24 cellular contexts compared by ENCODE assay signal in genomic region chr15:37856109-37856508, GRCh38.
DNase-seq lines count a peak whose midpoint lies in the region; ATAC-seq, FAIRE-seq and TF ChIP-seq lines count a peak whose summit lies in the region.
"Had no signal": no experiment of that assay in that cellular context is flagged by ENCODE, and none has a peak within 500 bp of the region (broad histone marks: within the 10 kb centered on the region; RNA-seq: fewer than 3 reads in every experiment).

No MANE protein-coding gene starts in this region.

- no peak overlapping the region for H2BK12ac ChIP-seq in H1 (ENCODE audit: low read depth, low read length)

- intact Hi-C loops in HepG2 (cut with micrococcal nuclease; ENCODE audit: unreplicated experiment), result no loop called here
- intact Hi-C loops in right lobe of liver (cut with DNase I), result no loop called here

- H3K9ac ChIP-seq in HepG2 (ENCODE audit: insufficient read depth, low read depth, low read length) (no peak overlapping the region), Karpas-422 (ENCODE audit: low read length) (no peak overlapping the region), H1 (replicated peaks in 1 of 4; ENCODE audit: extremely low read depth in 1 of 4, low read depth in 3 of 4, low read length in 3 of 4) (no peak overlapping the region)
- H3K9ac ChIP-seq: BLaER1 had no signal

- no peak overlapping the region for H2BK20ac ChIP-seq in H1 (ENCODE audit: low read length)

- H3K4ac ChIP-seq in H1 (replicated peaks; ENCODE audit: insufficient read length, low read depth, low read length), result no peak overlapping the region

- no peaks in the 10 kb centered on the region for H3K23me2 ChIP-seq in H1 (ENCODE audit: low read depth, low read length)

- H4K20me1 ChIP-seq in HepG2 (ENCODE audit: insufficient read depth, low read length) (no peaks in the 10 kb centered on the region), Karpas-422 (ENCODE audit: insufficient read depth, low read depth, low read length) (no peaks in the 10 kb centered on the region), H1 (replicated peaks in 1 of 2; ENCODE audit: control insufficient read depth in 1 of 2, insufficient read depth in 2 of 2, low read length in 2 of 2) (no peaks in the 10 kb centered on the region)
- H4K20me1 ChIP-seq: BLaER1 had no signal

- H3K9me3 ChIP-seq in HepG2 (ENCODE audit: low read length) (no peaks in the 10 kb centered on the region), right lobe of liver (no peaks in the 10 kb centered on the region), Karpas-422 (ENCODE audit: low read length) (no peaks in the 10 kb centered on the region), H1 (ENCODE audit: insufficient read depth in 2 of 2, low read depth in 1 of 2, low read length in 1 of 2) (no peaks in the 10 kb centered on the region)
- H3K9me3 ChIP-seq: BE2C, BLaER1 had no signal

- ATAC-seq in HepG2 (no peak), right lobe of liver (no peak)

- no peak overlapping the region for H3K4me2 ChIP-seq in HepG2 (ENCODE audit: low read depth, low read length)
- H3K4me2 ChIP-seq in Karpas-422 (ENCODE audit: low read depth, low read length, poor library complexity, severe bottlenecking), result no peak overlapping the region
- no peak overlapping the region for H3K4me2 ChIP-seq in H1 (ENCODE audit: insufficient read depth in 1 of 2, low read depth in 2 of 2, low read length in 2 of 2)
- H3K4me2 ChIP-seq: BLaER1 had no signal

- TF ChIP-seq EP300 in HepG2 (IDR thresholded peaks at IDR 0.05; ENCODE audit: low read depth in 2 of 2, low read length in 2 of 2) (no peak), HepG2 (CRISPR knock-in tag; IDR thresholded peaks at IDR 0.05; ENCODE audit: borderline replicate concordance) (no peak), H1 (IDR thresholded peaks at IDR 0.05; ENCODE audit: borderline replicate concordance in 1 of 2, low read depth in 2 of 2, low read length in 2 of 2) (no peak)

- no peak overlapping the region for H4K5ac ChIP-seq in H1 (ENCODE audit: insufficient read length, low read depth, low read length)

- H3K27me3 ChIP-seq in HepG2 (ENCODE audit: control insufficient read depth in 1 of 2, insufficient read depth in 2 of 2, low read length in 2 of 2) (no peaks in the 10 kb centered on the region), right lobe of liver (no peaks in the 10 kb centered on the region), Karpas-422 (ENCODE audit: low read length) (no peaks in the 10 kb centered on the region), H1 (replicated peaks in 1 of 4; ENCODE audit: control insufficient read depth in 3 of 4, extremely low read depth in 1 of 4, insufficient read depth in 3 of 4, low read length in 3 of 4) (no peaks in the 10 kb centered on the region)
- H3K27me3 ChIP-seq: BE2C, BLaER1 had no signal

- no peak overlapping the region for H2BK15ac ChIP-seq in H1 (ENCODE audit: low read length)

- H3K23ac ChIP-seq in H1 (ENCODE audit: insufficient read length), result no peak overlapping the region

- CTCF ChIA-PET in HepG2 (lab: Yijun Ruan, JAX; ENCODE audit: low intra/inter-chr PET ratio, low total read pairs), result no interaction called here
- CTCF ChIA-PET in H1 (lab: Charles Lee; ENCODE audit: partially characterized antibody), result no interaction called here

- H4K8ac ChIP-seq in H1 (ENCODE audit: extremely low read depth, insufficient read depth, low read length), result no peak overlapping the region

- H2AK5ac ChIP-seq in H1 (ENCODE audit: low read depth, low read length), result no peak overlapping the region

- no peak overlapping the region for H3K27ac ChIP-seq in HepG2 (ENCODE audit: extremely low read length, insufficient read depth, low read length)
- H3K27ac ChIP-seq in right lobe of liver, result no peak overlapping the region
- H3K27ac ChIP-seq in Karpas-422 (ENCODE audit: low read length), result no peak overlapping the region
- H3K27ac ChIP-seq in H1 (ENCODE audit: low read depth, low read length), result no peak overlapping the region
- H3K27ac ChIP-seq: 22Rv1, BLaER1 had no signal

- POLR2A ChIA-PET in HepG2 (lab: Yijun Ruan, JAX), result no interaction called here
- POLR2A ChIA-PET in H1 (lab: Charles Lee; ENCODE audit: partially characterized antibody), result no interaction called here

- FAIRE-seq in HepG2 (lab: Jason Lieb, UNC) (no peak), H1 (lab: Jason Lieb, UNC) (no peak)
- FAIRE-seq: G401.6, GM12891, GM19239 had no signal

- no peaks in the 10 kb centered on the region for H3K79me2 ChIP-seq in HepG2 (ENCODE audit: insufficient read depth, low read length)
- H3K79me2 ChIP-seq in Karpas-422 (ENCODE audit: low read length), result no peaks in the 10 kb centered on the region
- H3K79me2 ChIP-seq in H1 (ENCODE audit: control insufficient read depth in 1 of 2, insufficient read depth in 2 of 2, low read length in 2 of 2), result no peaks in the 10 kb centered on the region

- no peak overlapping the region for H3K18ac ChIP-seq in H1 (ENCODE audit: extremely low read depth, low read length)

- H2BK5ac ChIP-seq in H1 (ENCODE audit: low read depth, low read length), result no peak overlapping the region

- H3K4me1 ChIP-seq in HepG2 (ENCODE audit: insufficient read depth, low read length) (no peaks in the 10 kb centered on the region), right lobe of liver (peaks cover 0 to 7% (median 0%) of the 10 kb centered on the region in 4 donors), Karpas-422 (ENCODE audit: low read length) (peaks cover 5% of the 10 kb centered on the region), H1 (replicated peaks in 1 of 4; ENCODE audit: control insufficient read depth in 3 of 4, insufficient read depth in 4 of 4, low read length in 3 of 4) (no peaks in the 10 kb centered on the region)
- H3K4me1 ChIP-seq: BE2C, BLaER1 had no signal

- H4K91ac ChIP-seq in H1 (replicated peaks; ENCODE audit: insufficient read length, low read length), result no peak overlapping the region

- no peaks in the 10 kb centered on the region for H3K79me1 ChIP-seq in H1 (ENCODE audit: low read depth, low read length)

- TF ChIP-seq POLR2A in HepG2 (IDR thresholded peaks at IDR 0.05; ENCODE audit: insufficient read depth in 1 of 2, low read depth in 2 of 2, low read length in 2 of 2), result no peak
- TF ChIP-seq POLR2A in right lobe of liver (IDR thresholded peaks at IDR 0.05), result no peak
- no peak for TF ChIP-seq POLR2A in H1 (IDR thresholded peaks at IDR 0.05; ENCODE audit: control extremely low read depth in 1 of 2, low read depth in 2 of 2, low read length in 2 of 2)

- H3K14ac ChIP-seq in H1 (ENCODE audit: insufficient read length), result no peak overlapping the region

- DNase-seq in HepG2 (ENCODE audit: low spot score) (no peak), right lobe of liver (no peak), Karpas-422 (peak; percentile 14), H1 (ENCODE audit: low read depth in 1 of 2, low spot score in 2 of 2) (no peak), NCI-H2196 treated with DMSO at 0.1 percent for 48 hours (lab: John Stamatoyannopoulos, UW; ENCODE audit: unreplicated experiment) (no peak), EL (no peak)
- DNase-seq: ACHN; BE2C; C1 segment of cervical spinal cord; CD4-positive, alpha-beta memory T cell; CD4-positive, CD25-positive, alpha-beta regulatory T cell; CD8-positive, alpha-beta memory T cell; COR-L47; DMS 273 treated with DMSO at 0.1 percent for 48 hours; DMS153; DMS53; DMS79; DND-41; GF-D8 had no signal

- H3K4me3 ChIP-seq in HepG2 (replicated peaks in 1 of 3; ENCODE audit: insufficient read depth in 1 of 3, low read depth in 2 of 3, low read length in 3 of 3), result no peak overlapping the region
- no peak overlapping the region for H3K4me3 ChIP-seq in right lobe of liver
- no peak overlapping the region for H3K4me3 ChIP-seq in Karpas-422 (ENCODE audit: low read length)
- no peak overlapping the region for H3K4me3 ChIP-seq in H1 (ENCODE audit: extremely low read depth in 1 of 4, insufficient read depth in 2 of 4, low read depth in 3 of 4, low read length in 4 of 4)
- H3K4me3 ChIP-seq: BLaER1 had no signal

- H3K9me2 ChIP-seq in Karpas-422 (replicated peaks; ENCODE audit: insufficient read depth, low read length), result no peaks in the 10 kb centered on the region

- BruUV-seq in HepG2 (replicated peaks; lab: Mats Ljungman, UMichigan), result no TSS peak

- no peak overlapping the region for H2BK120ac ChIP-seq in H1 (replicated peaks; ENCODE audit: low read depth, low read length)

- WGBS in HepG2 (ENCODE audit: low lambda C conversion rate), result 2% methylated on average over 5 of the region's 5 CpGs
- 69% methylated on average over 5 of the region's 5 CpGs for WGBS in right lobe of liver (ENCODE audit: insufficient coverage, low coverage, low lambda C conversion rate, missing lambda C conversion rate)
- WGBS in H1 (ENCODE audit: extremely low coverage in 1 of 2, insufficient coverage in 1 of 2, insufficient read length in 1 of 2, insufficient replicate concordance in 2 of 2, low coverage in 1 of 2, low lambda C conversion rate in 2 of 2, missing lambda C conversion rate in 1 of 2), 2 experiments, result 94% methylated on average over 5 of the region's 5 CpGs; no CpG with 5 or more reads in 1 of the 2 experiments

- H3K56ac ChIP-seq in H1 (replicated peaks; ENCODE audit: insufficient read length, low read depth, low read length), result no peak overlapping the region

- in situ Hi-C loops in HepG2 (cut with HindIII; ENCODE audit: extremely low pct_ligation_motif_present, low pct_unique_long_range_greater_than_20kb), result loop anchor here (25.0 kb wide), 1 partner anchor 619 kb away; no protein-coding TSS in a partner anchor

- H2AFZ ChIP-seq in HepG2 (ENCODE audit: low read length) (no peak overlapping the region), Karpas-422 (ENCODE audit: low read length) (no peak overlapping the region), H1 (ENCODE audit: low read length) (no peak overlapping the region)

- H3K36me3 ChIP-seq in HepG2 (replicated peaks in 1 of 2; ENCODE audit: control insufficient read depth in 1 of 2, insufficient read depth in 2 of 2, low read length in 2 of 2) (no peaks in the 10 kb centered on the region), right lobe of liver (no peaks in the 10 kb centered on the region), Karpas-422 (ENCODE audit: insufficient read depth, low read length) (no peaks in the 10 kb centered on the region), H1 (ENCODE audit: control insufficient read depth in 2 of 4, insufficient read depth in 4 of 4, low read length in 3 of 4) (no peaks in the 10 kb centered on the region)
- H3K36me3 ChIP-seq: BE2C, BLaER1 had no signal

- TF ChIP-seq CTCF in HepG2 (CRISPR knock-in tag; IDR thresholded peaks at IDR 0.05) (no peak), right lobe of liver (IDR thresholded peaks at IDR 0.05) (no peak), H1 (IDR thresholded peaks at IDR 0.05; ENCODE audit: control extremely low read depth in 1 of 3, insufficient read depth in 1 of 3, low read depth in 1 of 3, low read length in 3 of 3) (no peak)

- TF ChIP-seq RAD21 in HepG2 (CRISPR knock-in tag; IDR thresholded peaks at IDR 0.05), result no peak
- no peak for TF ChIP-seq RAD21 in H1 (IDR thresholded peaks at IDR 0.05 in 1 of 2, conservative IDR thresholded peaks at IDR 0.05 in 1 of 2; ENCODE audit: low read depth in 2 of 2, low read length in 2 of 2)

TF ChIP-seq in HepG2, 621 proteins besides CTCF, POLR2A, EP300 and RAD21 (continues in another document):
- TF ChIP-seq ZNF839 (CRISPR knock-in tag; IDR thresholded peaks at IDR 0.05; ENCODE audit: borderline replicate concordance) (no peak), MXI1 (IDR thresholded peaks at IDR 0.05; ENCODE audit: borderline replicate concordance, low read depth, low read length) (no peak)

TF ChIP-seq in H1, 55 proteins besides CTCF, POLR2A, EP300 and RAD21 (continues in another document):
- no peak for TF ChIP-seq NANOG (IDR thresholded peaks at IDR 0.05; ENCODE audit: insufficient read depth, low read depth, low read length, poor library complexity, severe bottlenecking)

Comparison
In these comparisons a context has a peak if more than half of its experiments do, and no peak if none do; other contexts are left out.
1. Of the 41 proteins assayed by ChIP-seq in both HepG2 and H1: peak only in HepG2: none; only in H1: none; in both: MAFK; in neither: 40.